1 cellular context compared by ENCODE assay signal in genomic region chr6:11264100-11264499, GRCh38.
TF ChIP-seq lines count a peak whose summit lies in the region.

No MANE protein-coding gene starts in this region.

TF ChIP-seq in HepG2, 621 proteins besides CTCF, POLR2A, EP300 and RAD21 (continued from another document):
- TF ChIP-seq SUZ12 (IDR thresholded peaks at IDR 0.05; ENCODE audit: low read depth, low read length) (no peak), SOX13 (IDR thresholded peaks at IDR 0.05) (no peak), SOX13 (CRISPR knock-in tag; conservative IDR thresholded peaks at IDR 0.05 in 1 of 2, IDR thresholded peaks at IDR 0.05 in 1 of 2) (no peak), CREB1 (IDR thresholded peaks at IDR 0.05) (no peak), CREB1 (CRISPR knock-in tag; IDR thresholded peaks at IDR 0.05) (no peak), KMT2A (CRISPR knock-in tag; IDR thresholded peaks at IDR 0.05) (no peak), FOXM1 (CRISPR knock-in tag; IDR thresholded peaks at IDR 0.05) (no peak), DZIP1 (CRISPR knock-in tag; IDR thresholded peaks at IDR 0.05) (no peak), ZNF816 (CRISPR knock-in tag; IDR thresholded peaks at IDR 0.05; ENCODE audit: borderline replicate concordance) (no peak), TRAFD1 (CRISPR knock-in tag; IDR thresholded peaks at IDR 0.05; ENCODE audit: borderline replicate concordance) (no peak), ZNF547 (CRISPR knock-in tag; IDR thresholded peaks at IDR 0.05) (0 out of 2 replicates have a peak, but pooled peaks have one; percentile 40), RNF2 (conservative IDR thresholded peaks at IDR 0.05; ENCODE audit: low read depth) (no peak), ZNF7 (CRISPR knock-in tag; IDR thresholded peaks at IDR 0.05) (no peak), ZNF256 (CRISPR knock-in tag; conservative IDR thresholded peaks at IDR 0.05) (no peak), HOXA5 (CRISPR knock-in tag; IDR thresholded peaks at IDR 0.05) (no peak), SAFB2 (CRISPR knock-in tag; IDR thresholded peaks at IDR 0.05; ENCODE audit: borderline replicate concordance, low read depth) (no peak), ETS1 (CRISPR knock-in tag; IDR thresholded peaks at IDR 0.05) (no peak), RFX1 (IDR thresholded peaks at IDR 0.05) (no peak)
TF ChIP-seq in HepG2: peak in this region for 2.
